ENCODE assay signal across 13 cellular contexts in the genomic region with DNA sequence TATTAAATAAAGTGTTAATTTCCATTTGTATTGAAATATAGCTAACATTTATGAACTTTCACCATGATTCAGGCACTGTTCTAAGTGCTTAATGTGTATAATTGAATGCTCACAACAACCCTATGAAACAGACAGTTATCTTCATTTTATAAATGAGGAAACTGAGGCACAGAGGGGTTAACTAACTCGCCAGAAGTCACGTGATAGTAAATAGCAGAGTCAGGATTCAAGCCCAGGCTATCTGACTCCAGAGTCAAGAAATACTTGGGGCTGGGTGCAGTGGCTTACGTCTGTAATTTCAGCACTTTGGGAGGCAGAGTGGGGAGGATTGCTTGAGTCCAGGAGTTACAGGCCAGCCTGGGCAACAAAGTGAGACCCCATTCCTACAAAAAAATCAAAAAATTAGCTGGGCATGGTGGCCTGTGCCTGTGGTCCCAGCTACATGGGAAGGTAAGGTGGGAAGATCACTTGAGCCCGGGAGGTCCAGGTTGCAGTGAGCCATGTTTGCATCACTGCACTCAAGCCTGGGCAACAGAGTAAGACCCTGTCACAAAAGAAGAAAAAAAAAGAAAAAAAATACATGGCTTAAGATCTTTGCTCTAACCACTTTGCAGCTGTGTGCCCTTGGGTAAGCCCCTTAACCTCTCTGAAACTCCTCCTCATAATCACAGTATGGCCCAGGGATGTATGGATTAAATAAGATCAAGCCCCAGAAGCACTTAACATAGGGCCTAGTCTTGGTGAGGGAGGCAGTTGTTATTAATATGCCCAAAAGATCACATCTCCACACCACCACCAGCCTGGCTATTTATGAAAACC. TPM values are rescaled to one million over a fixed set of nuclear protein-coding genes. Genes with fewer than 3 reads are reported as not detected.
A peak's percentile ranks its signal among the peaks of the same experiment; 100 is the strongest.
DNase-seq lines count a peak whose midpoint lies in the region; ATAC-seq, FAIRE-seq and TF ChIP-seq lines count a peak whose summit lies in the region.
"Had no signal": no experiment of that assay in that cellular context is flagged by ENCODE, and none has a peak within 500 bp of the region (broad histone marks: within the 10 kb centered on the region; RNA-seq: fewer than 3 reads in every experiment).

No MANE protein-coding gene starts in this region.

- H3K4me3 ChIP-seq in A549 = no peak overlapping the region
- H3K4me3 ChIP-seq in esophagus muscularis mucosa = no peak overlapping the region
- no peak overlapping the region for H3K4me3 ChIP-seq in gastrocnemius medialis
- no peak overlapping the region for H3K4me3 ChIP-seq in HAP-1

- peaks cover 0 to 2% (median 0%) of the 10 kb centered on the region in 5 donors for H3K27me3 Mint-ChIP-seq in naive thymus-derived CD8-positive, alpha-beta T cell

- TF ChIP-seq EP300 in A549 (IDR thresholded peaks at IDR 0.05) (no peak), esophagus muscularis mucosa (IDR thresholded peaks at IDR 0.05) (no peak)

- no peaks in the 10 kb centered on the region for H3K4me1 Mint-ChIP-seq in naive thymus-derived CD8-positive, alpha-beta T cell

- CTCF ChIA-PET in A549 (lab: Yijun Ruan, JAX) (interaction anchor here (0.8 to 3.9 kb wide), 8 partner anchors 8 to 86 kb away, joined by 3 to 17 read pairs (median 4); a partner anchor contains a TSS), RWPE1 (lab: Yijun Ruan, JAX) (interaction anchor here (0.6 kb wide), 4 partner anchors 10 to 254 kb away, joined by 3 to 7 read pairs (median 3); no protein-coding TSS in a partner anchor)

- WGBS in A549 (ENCODE audit: missing lambda C conversion rate) = 85% methylated on average over 4 of the region's 4 CpGs
- 69% methylated on average over 4 of the region's 4 CpGs for whole genome bisulfite sequencing in esophagus muscularis mucosa

- H3K4me1 ChIP-seq in A549 (peaks cover 11% of the 10 kb centered on the region; the same call in 2 of the 3 replicates), esophagus muscularis mucosa (peaks cover 39 to 72% (median 63%) of the 10 kb centered on the region in 4 donors), gastrocnemius medialis (peaks cover 31 to 38% of the 10 kb centered on the region in 2 donors), HAP-1 (no peaks in the 10 kb centered on the region)

- H3K4me2 ChIP-seq in A549 = 0 out of 3 replicates have a peak overlapping the region, but pooled peaks have one; percentile 17

- in situ Hi-C loops in gastrocnemius medialis (cut with MboI; ENCODE audit: low sequenced_read_pairs in 4 of 4) (loop anchor here in 1 of 4 donors (10.0 kb wide), 1 partner anchor 58 kb away; no protein-coding TSS in a partner anchor), HAP-1 (cut with MboI; ENCODE audit: low sequenced_read_pairs) (no loop called here)

- TF ChIP-seq CTCF in A549 (IDR thresholded peaks at IDR 0.05) = no peak
- TF ChIP-seq CTCF in RWPE1 (conservative IDR thresholded peaks at IDR 0.05; ENCODE audit: low read depth) = no peak
- no peak for TF ChIP-seq CTCF in esophagus muscularis mucosa (IDR thresholded peaks at IDR 0.05)
- TF ChIP-seq CTCF in gastrocnemius medialis (IDR thresholded peaks at IDR 0.05 in 4 of 5, conservative IDR thresholded peaks at IDR 0.05 in 1 of 5) = no peak

- POLR2A ChIA-PET in A549 (lab: Yijun Ruan, JAX) (interaction anchor here (0.6 to 1.2 kb wide), 4 partner anchors 24 to 128 kb away, joined by 4 to 5 read pairs (median 4); no protein-coding TSS in a partner anchor), RWPE1 (lab: Yijun Ruan, JAX; ENCODE audit: low non-redundant PET) (interaction anchor here (0.6 kb wide), 1 partner anchor 287 kb away, joined by 6 read pairs; no protein-coding TSS in a partner anchor)
- POLR2A ChIA-PET in naive thymus-derived CD8-positive, alpha-beta T cell (lab: Charles Lee) = interaction anchor here (0.6 kb wide), 1 partner anchor 219 kb away, joined by 3 read pairs; no protein-coding TSS in a partner anchor

- no peak for TF ChIP-seq RAD21 in A549 (conservative IDR thresholded peaks at IDR 0.05 in 1 of 2, IDR thresholded peaks at IDR 0.05 in 1 of 2)

- FAIRE-seq in A549 (lab: Jason Lieb, UNC) = no peak
- FAIRE-seq: frontal cortex had no signal

- H3K27ac ChIP-seq in A549 (peak overlapping the region in 1 of 2 experiments; percentile 9; a peak in 2 of 6 replicates), RWPE1 (peak overlapping the region; percentile 76), esophagus muscularis mucosa (replicated peaks in 1 of 4) (peak overlapping the region; percentile 38 to 56 (median 44)), gastrocnemius medialis (peak overlapping the region; percentile 35 to 53 (median 44))

- TF ChIP-seq POLR2A in A549 (IDR thresholded peaks at IDR 0.05; ENCODE audit: low read length) (no peak), esophagus muscularis mucosa (IDR thresholded peaks at IDR 0.05; ENCODE audit: low read depth) (no peak), gastrocnemius medialis (IDR thresholded peaks at IDR 0.05) (no peak)

- ATAC-seq in A549 = peak in 1 of 2 experiments; percentile 2; a peak in 1 of 6 replicates
- no peak for ATAC-seq in gastrocnemius medialis
- no peak for ATAC-seq in GM21526 (IDR thresholded peaks at IDR 0.05; ENCODE audit: low FRiP score, unreplicated experiment)
- no peak for ATAC-seq in naive thymus-derived CD8-positive, alpha-beta T cell
- no peak for ATAC-seq in GM18858 (IDR thresholded peaks at IDR 0.05; ENCODE audit: unreplicated experiment)
- ATAC-seq: activated CD4-positive, CD25-positive, alpha-beta regulatory T cell treated with anti-CD3 and anti-CD28 coated beads, Interleukin-2, amount 50 U/mL, for 24 hours; activated naive CD4-positive, alpha-beta T cell treated with anti-CD3 and anti-CD28 coated beads, Interleukin-2, amount 50 U/mL, for 72 hours had no signal

- H3K4me3 Mint-ChIP-seq in naive thymus-derived CD8-positive, alpha-beta T cell = no peak overlapping the region

- no peaks in the 10 kb centered on the region for H3K9me3 Mint-ChIP-seq in naive thymus-derived CD8-positive, alpha-beta T cell
- H3K9me3 Mint-ChIP-seq: activated naive CD4-positive, alpha-beta T cell treated with anti-CD3 and anti-CD28 coated beads, Interleukin-2, amount 50 U/mL, for 72 hours had no signal

- H3K9me3 ChIP-seq in A549 (no peaks in the 10 kb centered on the region), esophagus muscularis mucosa (no peaks in the 10 kb centered on the region), gastrocnemius medialis (no peaks in the 10 kb centered on the region), HAP-1 (no peaks in the 10 kb centered on the region)

- H3K27me3 ChIP-seq in esophagus muscularis mucosa (no peaks in the 10 kb centered on the region), gastrocnemius medialis (no peaks in the 10 kb centered on the region), HAP-1 (ENCODE audit: low read depth) (no peaks in the 10 kb centered on the region)

- intact Hi-C loops in esophagus muscularis mucosa (cut with DNase I) = no loop called here
- intact Hi-C loops in gastrocnemius medialis (cut with DNase I; ENCODE audit: low total_unique reads) = no loop called here

- H3K27ac Mint-ChIP-seq in naive thymus-derived CD8-positive, alpha-beta T cell = peak overlapping the region in 1 of 10 donors; percentile 6
- H3K27ac Mint-ChIP-seq: activated naive CD4-positive, alpha-beta T cell treated with anti-CD3 and anti-CD28 coated beads, Interleukin-2, amount 50 U/mL, for 72 hours had no signal

- H3K36me3 ChIP-seq in esophagus muscularis mucosa (peaks cover 0 to 14% (median 10%) of the 10 kb centered on the region in 4 donors), gastrocnemius medialis (no peaks in the 10 kb centered on the region), HAP-1 (replicated peaks) (peaks cover 10% of the 10 kb centered on the region)

- peaks cover 0 to 5% (median 0%) of the 10 kb centered on the region in 3 donors for H3K36me3 Mint-ChIP-seq in naive thymus-derived CD8-positive, alpha-beta T cell
- H3K36me3 Mint-ChIP-seq: activated naive CD4-positive, alpha-beta T cell treated with anti-CD3 and anti-CD28 coated beads, Interleukin-2, amount 50 U/mL, for 72 hours had no signal

- DNase-seq in A549 (ENCODE audit: low read depth in 1 of 2, low spot score in 1 of 2) (no peak), RWPE1 (ENCODE audit: low spot score) (no peak), esophagus muscularis mucosa (ENCODE audit: extremely low spot score) (peak; percentile 50), gastrocnemius medialis (no peak), HAP-1 (ENCODE audit: low spot score in 2 of 2) (no peak)
- no peak for DNase-seq in naive thymus-derived CD8-positive, alpha-beta T cell
- DNase-seq: activated T-cell treated with anti-CD3 and anti-CD28 coated beads for 4 hours; stimulated activated CD4-positive, alpha-beta T cell treated with anti-CD3 and anti-CD28 coated beads, Interleukin-15, amount 100 ng/mL, for 24 hours had no signal

TF ChIP-seq in A549, 52 proteins besides CTCF, POLR2A, EP300 and RAD21:
- no peak for TF ChIP-seq ZNF302 (CRISPR knock-in tag; IDR thresholded peaks at IDR 0.05)
- peak; percentile 47 for TF ChIP-seq ZFP36 (IDR thresholded peaks at IDR 0.05; ENCODE audit: borderline replicate concordance, partially characterized antibody)
- 0 out of 2 replicates have a peak, but pooled peaks have one; percentile 35 for TF ChIP-seq HDAC2 (IDR thresholded peaks at IDR 0.05)

RNA-seq across cellular contexts. Expression of a gene that starts 29.0 kb away (rescaled TPM):
- polyA plus RNA-seq in A549 (2011; rRNA removed) = 107 and 111 TPM in 2 replicates
- polyA plus RNA-seq in A549 (2012; cell fraction: cytosol; rRNA removed) = 81.8 and 97.0 TPM in 2 replicates
- polyA plus RNA-seq in A549 (2012; cell fraction: nucleus; rRNA removed) = 137 and 157 TPM in 2 replicates
- 41.1 to 50.7 TPM (median 46.0 TPM) in 3 replicates for polyA plus RNA-seq in A549 (2017; fragmentation: RNase III; extraction: RNeasy Plus Mini Kit Qiagen cat#74134 plus additional on column Dnase treatment)
- polyA minus RNA-seq in A549 (2011; rRNA and poly(A)+ RNA removed) = 31.2 and 45.5 TPM in 2 replicates
- 100 to 1,000 TPM in 3 of 4 donors, 10 to 100 TPM in 1; 84.1 to 125 (median 118) TPM for total RNA-seq in esophagus muscularis mucosa
- 10 to 100 TPM; 15.8 to 48.1 (median 20.4) TPM for total RNA-seq in gastrocnemius medialis
- total RNA-seq in naive thymus-derived CD8-positive, alpha-beta T cell = 100 to 1,000 TPM; 154 to 159 TPM
- polyA plus RNA-seq in naive thymus-derived CD8-positive, alpha-beta T cell = 100 to 1,000 TPM; 128 to 186 (median 132) TPM
